9 cellular contexts compared by ENCODE assay signal in the genomic region with DNA sequence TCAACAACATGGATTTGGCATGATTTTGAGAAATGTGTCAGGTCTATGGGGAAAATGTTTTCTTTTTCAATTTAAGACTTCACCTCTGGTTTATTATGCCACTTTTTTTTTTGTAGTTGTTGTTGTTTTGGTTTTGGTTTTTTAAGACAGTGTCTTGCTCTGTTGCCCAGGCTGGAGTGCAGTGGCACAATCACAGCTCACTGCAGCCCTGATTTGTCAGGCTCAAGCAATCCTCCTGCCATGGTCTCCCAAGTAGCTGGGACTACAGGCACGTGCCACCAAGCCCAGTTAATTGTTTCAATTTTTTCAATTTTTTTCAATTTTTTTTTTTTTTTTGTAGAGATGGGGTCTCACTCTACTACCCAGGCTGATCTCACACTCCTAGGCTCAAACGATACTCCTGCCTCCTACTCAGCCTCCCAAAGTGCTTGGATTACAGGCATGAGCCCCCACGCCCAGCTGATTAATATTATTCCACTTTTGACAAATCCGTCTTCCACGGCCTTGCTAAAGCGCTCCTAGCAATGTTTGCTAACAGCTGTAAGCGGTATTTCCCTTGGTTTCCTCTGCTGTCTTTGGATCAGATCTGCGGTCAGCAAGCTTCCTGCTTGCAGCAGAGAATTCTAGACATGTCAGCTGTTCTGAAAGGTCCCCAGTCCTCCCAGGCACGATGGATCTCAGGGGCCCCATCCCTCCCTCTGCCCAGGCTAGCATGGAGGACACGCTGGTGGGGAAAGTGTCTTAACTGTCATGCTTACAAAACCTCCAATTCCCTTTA. TPM values are rescaled to one million over a fixed set of nuclear protein-coding genes. Genes with fewer than 3 reads are reported as not detected.
DNase-seq lines count a peak whose midpoint lies in the region; ATAC-seq, FAIRE-seq and TF ChIP-seq lines count a peak whose summit lies in the region.
"Had no signal": no experiment of that assay in that cellular context is flagged by ENCODE, and none has a peak within 500 bp of the region (broad histone marks: within the 10 kb centered on the region; RNA-seq: fewer than 3 reads in every experiment).

No MANE protein-coding gene starts in this region.

- H3K9ac ChIP-seq in neuronal stem cell (ENCODE audit: low read depth, low read length, poor library complexity), result no peak overlapping the region

- peak; percentile 73 for ATAC-seq in activated CD8-positive, alpha-beta T cell treated with anti-CD3 and anti-CD28 coated beads, Interleukin-2, amount 10 ng/mL, durations not matched to agents 7 days and 5 days

- H3K14ac ChIP-seq in neuronal stem cell (ENCODE audit: low read length), result no peak overlapping the region

- H3K18ac ChIP-seq in neuronal stem cell (ENCODE audit: low read length), result no peak overlapping the region

- H2AK5ac ChIP-seq in neuronal stem cell (ENCODE audit: low read depth, low read length), result no peak overlapping the region

- H3K4me3 ChIP-seq in left ventricle myocardium inferior (no peak overlapping the region), neuronal stem cell (ENCODE audit: low read length in 2 of 2) (no peak overlapping the region)

- H3K4me1 ChIP-seq in left ventricle myocardium inferior (peaks cover 10% of the 10 kb centered on the region), neuronal stem cell (ENCODE audit: control insufficient read depth in 2 of 2, insufficient read depth in 1 of 2, low read depth in 1 of 2, low read length in 2 of 2) (no peaks in the 10 kb centered on the region)

- H4K91ac ChIP-seq in neuronal stem cell (ENCODE audit: low read depth, low read length, poor library complexity), result no peak overlapping the region

- H3K27ac Mint-ChIP-seq in activated CD8-positive, alpha-beta T cell treated with anti-CD3 and anti-CD28 coated beads, Interleukin-2, amount 10 ng/mL, durations not matched to agents 7 days and 5 days, result peak overlapping the region; percentile 92
- H3K27ac Mint-ChIP-seq in stimulated activated naive CD8-positive, alpha-beta T cell treated with anti-CD3 and anti-CD28 coated beads, Interleukin-15, Interleukin-2, amounts not matched to agents 100 ng/mL and 50 ng/mL, for 24 hours, result peak overlapping the region; percentile 49
- H3K27ac Mint-ChIP-seq: IgD-negative memory B cell had no signal

- no peak overlapping the region for H2BK5ac ChIP-seq in neuronal stem cell (ENCODE audit: low read length)

- no peak overlapping the region for H2BK15ac ChIP-seq in neuronal stem cell (ENCODE audit: low read length)

- H3K9me3 Mint-ChIP-seq in activated CD8-positive, alpha-beta T cell treated with anti-CD3 and anti-CD28 coated beads, Interleukin-2, amount 10 ng/mL, durations not matched to agents 7 days and 5 days (ENCODE audit: insufficient read depth), result peaks cover 27% of the 10 kb centered on the region
- peaks cover 16% of the 10 kb centered on the region for H3K9me3 Mint-ChIP-seq in stimulated activated naive CD8-positive, alpha-beta T cell treated with anti-CD3 and anti-CD28 coated beads, Interleukin-15, Interleukin-2, amounts not matched to agents 100 ng/mL and 50 ng/mL, for 24 hours

- H3K27me3 ChIP-seq in left ventricle myocardium inferior (ENCODE audit: low read depth) (no peaks in the 10 kb centered on the region), neuronal stem cell (ENCODE audit: control insufficient read depth in 3 of 3, insufficient read depth in 3 of 3, low read depth in 1 of 3, low read length in 3 of 3) (no peaks in the 10 kb centered on the region)

- no peak for TF ChIP-seq CTCF in left ventricle myocardium inferior (IDR thresholded peaks at IDR 0.05; ENCODE audit: borderline replicate concordance)

- no peak overlapping the region for H3K4ac ChIP-seq in neuronal stem cell (ENCODE audit: low read length)

- no peak overlapping the region for H3K23ac ChIP-seq in neuronal stem cell (ENCODE audit: low read depth, low read length, poor library complexity)

- CTCF ChIA-PET in activated CD8-positive, alpha-beta T cell treated with anti-CD3 and anti-CD28 coated beads, Interleukin-2, amount 10 ng/mL, durations not matched to agents 7 days and 5 days (lab: Charles Lee), result interaction anchor here (0.6 to 1.7 kb wide), 6 partner anchors 20 to 340 kb away, joined by 3 to 5 read pairs (median 4); partner anchors contain the start of gene POLG2

- TF ChIP-seq POLR2A in GM12892 (IDR thresholded peaks at IDR 0.05; ENCODE audit: low read depth, low read length), result no peak

- no peak overlapping the region for H2BK12ac ChIP-seq in neuronal stem cell (ENCODE audit: low read length)

- H3K27ac ChIP-seq in KOPT-K1 (ENCODE audit: low read depth, low read length, poor library complexity, severe bottlenecking) (peak overlapping the region; percentile 21), left ventricle myocardium inferior (replicated peaks) (peak overlapping the region; percentile 59), neuronal stem cell (replicated peaks; ENCODE audit: low read length) (no peak overlapping the region)

- POLR2A ChIA-PET in activated CD8-positive, alpha-beta T cell treated with anti-CD3 and anti-CD28 coated beads, Interleukin-2, amount 10 ng/mL, durations not matched to agents 7 days and 5 days (lab: Charles Lee), result no interaction called here

- DNase-seq in activated CD8-positive, alpha-beta T cell treated with anti-CD3 and anti-CD28 coated beads, Interleukin-2, amount 10 ng/mL, durations not matched to agents 7 days and 5 days, result peak; percentile 40
- DNase-seq in left ventricle myocardium inferior, result peak; percentile 22
- no peak for DNase-seq in GM12892 (ENCODE audit: insufficient read length)
- DNase-seq in activated CD4-positive, CD25-positive, alpha-beta regulatory T cell (lab: John Stamatoyannopoulos, UW), result no peak
- DNase-seq in neuronal stem cell (ENCODE audit: low spot score), result no peak
- DNase-seq in HuH-7 (ENCODE audit: low spot score), result no peak

- H3K4me3 Mint-ChIP-seq in activated CD8-positive, alpha-beta T cell treated with anti-CD3 and anti-CD28 coated beads, Interleukin-2, amount 10 ng/mL, durations not matched to agents 7 days and 5 days, result peak overlapping the region; percentile 74
- peak overlapping the region; percentile 27 for H3K4me3 Mint-ChIP-seq in stimulated activated naive CD8-positive, alpha-beta T cell treated with anti-CD3 and anti-CD28 coated beads, Interleukin-15, Interleukin-2, amounts not matched to agents 100 ng/mL and 50 ng/mL, for 24 hours

- H4K8ac ChIP-seq in neuronal stem cell (ENCODE audit: low read depth, low read length), result no peak overlapping the region

- FAIRE-seq in GM12892 (lab: Jason Lieb, UNC), result no peak

- no peaks in the 10 kb centered on the region for H3K36me3 ChIP-seq in KOPT-K1 (ENCODE audit: insufficient read depth, low read length)
- peaks cover 8% of the 10 kb centered on the region for H3K36me3 ChIP-seq in left ventricle myocardium inferior
- H3K36me3 ChIP-seq in neuronal stem cell (replicated peaks in 1 of 2; ENCODE audit: control insufficient read depth in 2 of 2, insufficient read depth in 2 of 2, low read length in 2 of 2), result no peaks in the 10 kb centered on the region

- no peak overlapping the region for H3K4me2 ChIP-seq in neuronal stem cell (ENCODE audit: insufficient read depth, low read length, poor library complexity, severe bottlenecking)

- H2BK120ac ChIP-seq in neuronal stem cell (ENCODE audit: low read depth, low read length), result no peak overlapping the region

- H3K79me1 ChIP-seq in neuronal stem cell (ENCODE audit: low read depth, low read length), result no peaks in the 10 kb centered on the region

- peaks cover 27% of the 10 kb centered on the region for H3K36me3 Mint-ChIP-seq in activated CD8-positive, alpha-beta T cell treated with anti-CD3 and anti-CD28 coated beads, Interleukin-2, amount 10 ng/mL, durations not matched to agents 7 days and 5 days (ENCODE audit: low read depth)
- peaks cover 16% of the 10 kb centered on the region for H3K36me3 Mint-ChIP-seq in stimulated activated naive CD8-positive, alpha-beta T cell treated with anti-CD3 and anti-CD28 coated beads, Interleukin-15, Interleukin-2, amounts not matched to agents 100 ng/mL and 50 ng/mL, for 24 hours (ENCODE audit: low read depth)

- H2AFZ ChIP-seq in neuronal stem cell (ENCODE audit: low read length), result no peak overlapping the region

- peaks cover 29% of the 10 kb centered on the region for H3K4me1 Mint-ChIP-seq in activated CD8-positive, alpha-beta T cell treated with anti-CD3 and anti-CD28 coated beads, Interleukin-2, amount 10 ng/mL, durations not matched to agents 7 days and 5 days (ENCODE audit: low read depth)
- peaks cover 28% of the 10 kb centered on the region for H3K4me1 Mint-ChIP-seq in stimulated activated naive CD8-positive, alpha-beta T cell treated with anti-CD3 and anti-CD28 coated beads, Interleukin-15, Interleukin-2, amounts not matched to agents 100 ng/mL and 50 ng/mL, for 24 hours (ENCODE audit: low read depth)

- intact Hi-C loops in left ventricle myocardium inferior (cut with micrococcal nuclease), result no loop called here

- WGBS in neuronal stem cell (ENCODE audit: extremely low coverage in 2 of 2, insufficient read length in 2 of 2, insufficient replicate concordance in 1 of 2), 2 donors, result no CpG with 5 or more reads among the region's 10 CpGs

- H3K9me3 ChIP-seq in KOPT-K1 (ENCODE audit: insufficient read depth, low read length, poor library complexity, severe bottlenecking) (peaks cover 31% of the 10 kb centered on the region), left ventricle myocardium inferior (replicated peaks) (peaks cover 25% of the 10 kb centered on the region), neuronal stem cell (replicated peaks in 1 of 2; ENCODE audit: control insufficient read depth in 2 of 2, insufficient read depth in 1 of 2, low read depth in 1 of 2, low read length in 2 of 2) (peaks cover 14 to 15% of the 10 kb centered on the region in 2 donors)

- no peaks in the 10 kb centered on the region for H3K27me3 Mint-ChIP-seq in activated CD8-positive, alpha-beta T cell treated with anti-CD3 and anti-CD28 coated beads, Interleukin-2, amount 10 ng/mL, durations not matched to agents 7 days and 5 days (ENCODE audit: low read depth)
- peaks cover 1% of the 10 kb centered on the region for H3K27me3 Mint-ChIP-seq in stimulated activated naive CD8-positive, alpha-beta T cell treated with anti-CD3 and anti-CD28 coated beads, Interleukin-15, Interleukin-2, amounts not matched to agents 100 ng/mL and 50 ng/mL, for 24 hours
- H3K27me3 Mint-ChIP-seq: IgD-negative memory B cell had no signal

RNA-seq across cellular contexts. Expression of gene MILR1, which starts 7.0 kb away (rescaled TPM):
- 1 to 10 TPM; 1.7 to 2.3 TPM for total RNA-seq in activated CD8-positive, alpha-beta T cell treated with anti-CD3 and anti-CD28 coated beads, Interleukin-2, amount 10 ng/mL, durations not matched to agents 7 days and 5 days
- 2.5 TPM for total RNA-seq in left ventricle myocardium inferior
- 0.76 TPM for polyA plus RNA-seq in GM12892 (2012; ENCODE audit: missing spikeins)
- not detected for polyA plus RNA-seq in neuronal stem cell (2013, experiment 1 of 2)
- polyA plus RNA-seq in neuronal stem cell (2013, experiment 2 of 2), result not detected

RNA-seq across cellular contexts. Expression of gene PECAM1, which starts 51.3 kb away (rescaled TPM):
- 100 to 1,000 TPM; 188 to 197 TPM for total RNA-seq in activated CD8-positive, alpha-beta T cell treated with anti-CD3 and anti-CD28 coated beads, Interleukin-2, amount 10 ng/mL, durations not matched to agents 7 days and 5 days
- 106 TPM for total RNA-seq in left ventricle myocardium inferior
- 1.3 TPM for polyA plus RNA-seq in GM12892 (2012; ENCODE audit: missing spikeins)
- polyA plus RNA-seq in neuronal stem cell (2013, experiment 1 of 2), result 0.03 TPM
- 0.03 TPM for polyA plus RNA-seq in neuronal stem cell (2013, experiment 2 of 2)

RNA-seq across cellular contexts. Expression of gene POLG2, which starts 54.9 kb away (rescaled TPM):
- 10 to 100 TPM; 31.3 to 33.7 TPM for total RNA-seq in activated CD8-positive, alpha-beta T cell treated with anti-CD3 and anti-CD28 coated beads, Interleukin-2, amount 10 ng/mL, durations not matched to agents 7 days and 5 days
- 9.7 TPM for total RNA-seq in left ventricle myocardium inferior
- 24.1 TPM for polyA plus RNA-seq in GM12892 (2012; ENCODE audit: missing spikeins)
- 16.1 TPM for polyA plus RNA-seq in neuronal stem cell (2013, experiment 1 of 2)
- 16.8 TPM for polyA plus RNA-seq in neuronal stem cell (2013, experiment 2 of 2)

Comparison
In these comparisons a context has a peak if more than half of its experiments do, and no peak if none do; other contexts are left out.
1. DNase-seq: peak in activated CD8-positive, alpha-beta T cell treated with anti-CD3 and anti-CD28 coated beads, Interleukin-2, amount 10 ng/mL, durations not matched to agents 7 days and 5 days (single experiment) and left ventricle myocardium inferior (single experiment); none in GM12892 (single experiment), activated CD4-positive, CD25-positive, alpha-beta regulatory T cell (0 of 4), neuronal stem cell (single experiment) and HuH-7 (single experiment).